In genomic region chr17:7251330-7252175, GRCh38 we compare ENCODE assay signal across 8 cellular contexts. TPM values are rescaled to one million over a fixed set of nuclear protein-coding genes. Genes with fewer than 3 reads are reported as not detected.
DNase-seq lines count a peak whose midpoint lies in the region; ATAC-seq and TF ChIP-seq lines count a peak whose summit lies in the region.

CTDNEP1 (minus strand) TSS chr17:7251734; CDS start chr17:7251296, 438 bp downstream.

- H3K27me3 ChIP-seq in right atrium auricular region: no peaks in the 10 kb centered on the region
- no peaks in the 10 kb centered on the region for H3K27me3 ChIP-seq in prostate gland (replicated peaks; ENCODE audit: insufficient read depth)

- under 1% methylated on average over 65 of the region's 65 CpGs for WGBS in prostate gland

- peak; percentile 77 for ATAC-seq in GM18499 (IDR thresholded peaks at IDR 0.05; ENCODE audit: insufficient read depth, unreplicated experiment)
- peak; percentile 80 for ATAC-seq in HG02943 (IDR thresholded peaks at IDR 0.05; ENCODE audit: low read depth, unreplicated experiment)

- H3K27ac ChIP-seq in right atrium auricular region (peak within 1 kb of the TSS; percentile 99), prostate gland (peak within 1 kb of the TSS; percentile 100)

- peak within 1 kb of the TSS; percentile 94 to 96 for H3K4me3 ChIP-seq in right atrium auricular region
- peak within 1 kb of the TSS; percentile 98 for H3K4me3 ChIP-seq in prostate gland

- no peak for TF ChIP-seq CTCF in right atrium auricular region (IDR thresholded peaks at IDR 0.05)
- TF ChIP-seq CTCF in prostate gland (IDR thresholded peaks at IDR 0.05): no peak

- TF ChIP-seq POLR2A in prostate gland (IDR thresholded peaks at IDR 0.05): peak; percentile 61

- intact Hi-C loops in T-helper 2 cell treated with Interferon-gamma antibody and Interleukin-4, amounts not matched to agents 100 ng/mL and 5 ng/mL, for 36 hours (cut with micrococcal nuclease): loop anchor here (1.0 to 5.0 kb wide), 8 partner anchors 12 to 436 kb away; partner anchors contain the start of genes EIF5A, FGF11, PHF23 and TMEM102
- intact Hi-C loops in prostate gland (cut with DNase I): loop anchor here (2.0 kb wide), 1 partner anchor 29 kb away; the partner anchor contains the start of gene SLC2A4

- H3K9me3 ChIP-seq in right atrium auricular region: no peaks in the 10 kb centered on the region
- no peaks in the 10 kb centered on the region for H3K9me3 ChIP-seq in prostate gland

- H3K36me3 ChIP-seq in right atrium auricular region: peaks cover 32% of the 10 kb centered on the region
- H3K36me3 ChIP-seq in prostate gland: no peaks in the 10 kb centered on the region

- DNase-seq in NCI-H187 treated with DMSO at 0.1 percent for 48 hours (lab: John Stamatoyannopoulos, UW): peak; percentile 87
- DNase-seq in anterior cingulate cortex (lab: John Stamatoyannopoulos, UW): peak; percentile 84 to 100 (median 98)
- DNase-seq in right atrium auricular region (ENCODE audit: low spot score): peak; percentile 99
- DNase-seq in prostate gland (ENCODE audit: low spot score): peak; percentile 99
- peak; percentile 99 for DNase-seq in ureter (ENCODE audit: low spot score)

- H3K4me1 ChIP-seq in right atrium auricular region (peaks cover 0 to 36% of the 10 kb centered on the region in 2 donors), prostate gland (replicated peaks) (peaks cover 13% of the 10 kb centered on the region)

RNA-seq across cellular contexts. Expression of gene CTDNEP1, which starts in this region (rescaled TPM):
- 170 and 179 TPM in 2 replicates for total RNA-seq in T-helper 2 cell treated with Interferon-gamma antibody and Interleukin-4, amounts not matched to agents 100 ng/mL and 5 ng/mL, for 36 hours
- total RNA-seq in right atrium auricular region (10 to 100 TPM; 55.0 to 77.2 TPM), prostate gland (100 to 1,000 TPM in 1 of 2 donors, 10 to 100 TPM in 1; 61.2 to 107 TPM), ureter (116 TPM)

Comparison
In these comparisons a context has a peak if more than half of its experiments do, and no peak if none do; other contexts are left out.
1. Peak in every context shown above with its lines: DNase-seq, ATAC-seq, H3K4me3 ChIP-seq and H3K27ac ChIP-seq.